Comparison of ENCODE assay signal across 33 cellular contexts in genomic region chr2:7115364-7115763, GRCh38.
"Had no signal": no experiment of that assay in that cellular context is flagged by ENCODE, and none has a peak within 500 bp of the region (broad histone marks: within the 10 kb centered on the region; RNA-seq: fewer than 3 reads in every experiment).

No MANE protein-coding gene starts in this region.

- H3K27ac ChIP-seq: KMS-11 had no signal

- H3K36me3 ChIP-seq: MG63 had no signal

- DNase-seq: Karpas-422, MG63, MM.1S, MV-4-11, NCI-H1048, NCI-H1092, NCI-H1092 treated with DMSO at 0.1 percent for 48 hours, NCI-H1105, NCI-H1105 treated with DMSO at 0.1 percent for 48 hours, NCI-H1417, NCI-H1417 treated with DMSO at 0.1 percent for 48 hours, NCI-H1436, NCI-H1436 treated with DMSO at 0.1 percent for 48 hours, NCI-H146, NCI-H1694, NCI-H1694 treated with DMSO at 0.1 percent for 48 hours, NCI-H187, NCI-H187 treated with DMSO at 0.1 percent for 48 hours, NCI-H1930, NCI-H2029, NCI-H2029 treated with DMSO at 0.1 percent for 48 hours, NCI-H2081, NCI-H2081 treated with DMSO at 0.1 percent for 48 hours, NCI-H2107, NCI-H2171, NCI-H2171 treated with DMSO at 0.1 percent for 48 hours, NCI-H2227 treated with DMSO at 0.1 percent for 48 hours, NCI-H226, NCI-H345, NCI-H446, NCI-H446 treated with DMSO at 0.1 percent for 48 hours, NCI-H510A had no signal

- H3K27me3 ChIP-seq: MG63 had no signal

- H3K9ac ChIP-seq: KMS-11 had no signal

- H3K9me3 ChIP-seq: MG63 had no signal

- H3K4me3 ChIP-seq: MG63 had no signal

- H3K4me2 ChIP-seq: KMS-11 had no signal
